Comparison of ENCODE assay signal across 9 cellular contexts in the genomic region with DNA sequence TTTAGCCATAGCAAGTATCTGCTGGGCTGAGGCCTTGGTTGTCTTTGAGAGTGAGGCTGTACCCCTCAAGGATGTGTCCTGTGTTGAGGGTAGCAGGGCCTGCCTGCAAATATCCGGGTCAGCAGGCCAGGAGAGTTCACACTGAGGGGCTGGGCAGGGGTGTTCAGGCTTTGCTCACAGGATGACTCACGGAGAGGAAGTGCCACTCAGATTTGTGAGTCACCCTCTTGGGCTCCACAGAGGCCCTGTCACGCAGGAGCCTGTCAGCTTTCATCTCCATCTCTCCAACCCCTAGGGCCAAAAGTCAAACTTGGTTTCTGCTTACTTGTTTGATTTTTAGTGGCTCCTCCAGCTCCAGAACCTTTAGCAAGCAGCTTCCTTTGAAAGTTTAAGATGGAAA.
DNase-seq lines count a peak whose midpoint lies in the region; FAIRE-seq and TF ChIP-seq lines count a peak whose summit lies in the region.
"Had no signal": no experiment of that assay in that cellular context is flagged by ENCODE, and none has a peak within 500 bp of the region (broad histone marks: within the 10 kb centered on the region; RNA-seq: fewer than 3 reads in every experiment).

No MANE protein-coding gene starts in this region.

- DNase-seq in GM12891 (ENCODE audit: insufficient read length, low spot score) (peak; percentile 33), H4 (ENCODE audit: low spot score) (peak; percentile 80), LHCN-M2 (ENCODE audit: low read depth) (peak; percentile 91), foreskin fibroblast (peak; percentile 94 to 95), mesothelial cell of epicardium (ENCODE audit: low spot score in 2 of 2, unreplicated experiment in 2 of 2) (no peak), progenitor cell of endocrine pancreas (ENCODE audit: low spot score, unreplicated experiment) (no peak)
- DNase-seq in activated CD8-positive, alpha-beta memory T cell treated with anti-CD3 and anti-CD28 coated beads for 48 hours (ENCODE audit: low read depth in 2 of 3, low spot score in 2 of 3): peak; percentile 17 to 50 (median 27)
- DNase-seq in stimulated activated CD4-positive, alpha-beta T cell treated with anti-CD3 and anti-CD28 coated beads, Interleukin-15, amount 100 ng/mL, for 48 hours (ENCODE audit: low read depth in 2 of 2): peak; percentile 24 to 49

- peaks cover 6% of the 10 kb centered on the region for H3K9me3 Mint-ChIP-seq in mesothelial cell of epicardium
- H3K9me3 Mint-ChIP-seq in progenitor cell of endocrine pancreas (ENCODE audit: low read depth): peaks cover 5% of the 10 kb centered on the region

- H3K27me3 Mint-ChIP-seq in mesothelial cell of epicardium (ENCODE audit: low read depth): no peaks in the 10 kb centered on the region
- no peaks in the 10 kb centered on the region for H3K27me3 Mint-ChIP-seq in progenitor cell of endocrine pancreas

- FAIRE-seq in GM12891 (lab: Jason Lieb, UNC): peak; percentile 90

- no peak overlapping the region for H3K4me3 ChIP-seq in foreskin fibroblast (ENCODE audit: low read depth in 1 of 2, low read length in 2 of 2)
- H3K4me3 ChIP-seq: SK-N-MC had no signal

- no peak overlapping the region for H3K4me3 Mint-ChIP-seq in mesothelial cell of epicardium
- H3K4me3 Mint-ChIP-seq in progenitor cell of endocrine pancreas (ENCODE audit: low read depth): no peak overlapping the region

- H3K27ac Mint-ChIP-seq in mesothelial cell of epicardium (no peak overlapping the region), progenitor cell of endocrine pancreas (no peak overlapping the region)

- H3K4me1 Mint-ChIP-seq in mesothelial cell of epicardium (peaks cover 23% of the 10 kb centered on the region), progenitor cell of endocrine pancreas (ENCODE audit: low read depth) (peaks cover 25% of the 10 kb centered on the region)

- TF ChIP-seq POLR2A in GM12891 (IDR thresholded peaks at IDR 0.05; ENCODE audit: low read depth, low read length): no peak

- TF ChIP-seq CTCF in foreskin fibroblast (IDR thresholded peaks at IDR 0.05; ENCODE audit: low read depth, low read length) (no peak), mesothelial cell of epicardium (IDR thresholded peaks at IDR 0.05; ENCODE audit: unreplicated experiment) (no peak), progenitor cell of endocrine pancreas (IDR thresholded peaks at IDR 0.05; ENCODE audit: unreplicated experiment) (no peak)

- H3K36me3 Mint-ChIP-seq in mesothelial cell of epicardium: no peaks in the 10 kb centered on the region
- H3K36me3 Mint-ChIP-seq in progenitor cell of endocrine pancreas (ENCODE audit: insufficient read depth): no peaks in the 10 kb centered on the region

TF ChIP-seq in GM12891, 5 proteins besides CTCF, POLR2A, EP300 and RAD21:
- TF ChIP-seq POU2F2 (IDR thresholded peaks at IDR 0.05; ENCODE audit: low read depth, low read length) (peak; percentile 81), POLR2AphosphoS5 (IDR thresholded peaks at IDR 0.05; ENCODE audit: low read depth, low read length) (no peak), SPI1 (IDR thresholded peaks at IDR 0.05; ENCODE audit: low read depth, low read length) (peak; percentile 97), PAX5 (IDR thresholded peaks at IDR 0.05; ENCODE audit: insufficient read depth, low read length, severe bottlenecking) (no peak), TAF1 (IDR thresholded peaks at IDR 0.05; ENCODE audit: low read depth, low read length) (no peak)

Comparison
In these comparisons a context has a peak if more than half of its experiments do, and no peak if none do; other contexts are left out.
1. DNase-seq: peak in GM12891 (single experiment), H4 (single experiment), LHCN-M2 (single experiment), activated CD8-positive, alpha-beta memory T cell treated with anti-CD3 and anti-CD28 coated beads for 48 hours (3 of 3), foreskin fibroblast (2 of 2) and stimulated activated CD4-positive, alpha-beta T cell treated with anti-CD3 and anti-CD28 coated beads, Interleukin-15, amount 100 ng/mL, for 48 hours (2 of 2); none in mesothelial cell of epicardium (0 of 2) and progenitor cell of endocrine pancreas (single experiment).